8 cellular contexts compared by ENCODE assay signal in genomic region chr13:50129923-50130685, GRCh38.
DNase-seq lines count a peak whose midpoint lies in the region; ATAC-seq, FAIRE-seq and TF ChIP-seq lines count a peak whose summit lies in the region.

No MANE protein-coding gene starts in this region.

- FAIRE-seq in keratinocyte (lab: Jason Lieb, UNC): no peak

- no peaks in the 10 kb centered on the region for H3K36me3 ChIP-seq in PC-3 (ENCODE audit: low read depth, low read length)
- H3K36me3 ChIP-seq in brain microvascular endothelial cell (replicated peaks): no peaks in the 10 kb centered on the region
- H3K36me3 ChIP-seq in keratinocyte (ENCODE audit: control insufficient read depth in 2 of 2, extremely low read depth in 1 of 2, insufficient read depth in 2 of 2, low read length in 2 of 2): no peaks in the 10 kb centered on the region

- ATAC-seq in PC-3 (peak; percentile 50), GM21526 (IDR thresholded peaks at IDR 0.05; ENCODE audit: low FRiP score, unreplicated experiment) (no peak), HG03460 (IDR thresholded peaks at IDR 0.05; ENCODE audit: unreplicated experiment) (no peak)
- ATAC-seq in stimulated activated memory B cell treated with anti-CD40 and anti-IgM and Interleukin-4, amounts not matched to agents 10 μg/mL and 1 μg/mL and 100 μg/mL, for 72 hours: no peak

- peak overlapping the region; percentile 99 for H3K27ac Mint-ChIP-seq in stimulated activated memory B cell treated with anti-CD40 and anti-IgM and Interleukin-4, amounts not matched to agents 10 μg/mL and 1 μg/mL and 100 μg/mL, for 72 hours

- H3K9me1 ChIP-seq in keratinocyte (ENCODE audit: control insufficient read depth, extremely low read depth, insufficient read depth, low read length): no peaks in the 10 kb centered on the region

- H3K9me3 Mint-ChIP-seq in stimulated activated memory B cell treated with anti-CD40 and anti-IgM and Interleukin-4, amounts not matched to agents 10 μg/mL and 1 μg/mL and 100 μg/mL, for 72 hours: no peaks in the 10 kb centered on the region

- H3K27me3 ChIP-seq in PC-3 (ENCODE audit: low read length) (no peaks in the 10 kb centered on the region), brain microvascular endothelial cell (replicated peaks) (no peaks in the 10 kb centered on the region), keratinocyte (ENCODE audit: control insufficient read depth, extremely low read depth, insufficient read depth, low read length) (peaks cover 77% of the 10 kb centered on the region)

- H4K20me1 ChIP-seq in PC-3 (ENCODE audit: low read length) (no peaks in the 10 kb centered on the region), keratinocyte (ENCODE audit: control insufficient read depth, extremely low read depth, insufficient read depth, low read length) (no peaks in the 10 kb centered on the region)

- POLR2A ChIA-PET in PC-3 (lab: Charles Lee; ENCODE audit: unreplicated experiment): interaction anchor here (0.7 kb wide), 1 partner anchor 662 kb away, joined by 4 read pairs; no protein-coding TSS in a partner anchor

- peaks cover 58% of the 10 kb centered on the region for H3K4me1 Mint-ChIP-seq in stimulated activated memory B cell treated with anti-CD40 and anti-IgM and Interleukin-4, amounts not matched to agents 10 μg/mL and 1 μg/mL and 100 μg/mL, for 72 hours

- H3K27me3 Mint-ChIP-seq in stimulated activated memory B cell treated with anti-CD40 and anti-IgM and Interleukin-4, amounts not matched to agents 10 μg/mL and 1 μg/mL and 100 μg/mL, for 72 hours: peaks cover 25% of the 10 kb centered on the region

- H3K4me2 ChIP-seq in PC-3 (ENCODE audit: low read length) (peak overlapping the region; percentile 97), keratinocyte (ENCODE audit: control insufficient read depth, extremely low read depth, insufficient read depth, low read depth, low read length) (peak overlapping the region; percentile 89)

- CTCF ChIA-PET in PC-3 (lab: Charles Lee): no interaction called here

- no TSS peak for BruUV-seq in PC-3 (replicated peaks; lab: Mats Ljungman, UMichigan)

- dilution Hi-C loops in keratinocyte (cut with MboI; ENCODE audit: extremely low pct_ligation_motif_present, low sequenced_read_pairs): no loop called here

- peaks cover 13% of the 10 kb centered on the region; the same call in 1 of the 2 replicates for H3K4me1 ChIP-seq in PC-3 (ENCODE audit: insufficient read depth, low read length)
- H3K4me1 ChIP-seq in keratinocyte (ENCODE audit: control insufficient read depth, extremely low read depth, insufficient read depth, low read length): peaks cover 18% of the 10 kb centered on the region

- H3K4me3 ChIP-seq in PC-3 (ENCODE audit: low read length) (peak overlapping the region; percentile 74), brain microvascular endothelial cell (ENCODE audit: low read depth, low read length) (peak overlapping the region; percentile 57), keratinocyte (ENCODE audit: control insufficient read depth in 2 of 3, extremely low read depth in 1 of 3, insufficient read depth in 2 of 3, low read depth in 1 of 3, low read length in 3 of 3) (peak overlapping the region; percentile 26 to 66 (median 55))

- H3K9ac ChIP-seq in PC-3 (ENCODE audit: low read length): peak overlapping the region; percentile 37
- H3K9ac ChIP-seq in keratinocyte (ENCODE audit: control insufficient read depth, extremely low read depth, insufficient read depth, low read length): no peak overlapping the region

- no peaks in the 10 kb centered on the region for H3K9me2 ChIP-seq in PC-3 (replicated peaks; ENCODE audit: low read length)

- H3K27ac ChIP-seq in PC-3 (ENCODE audit: low read length) (no peak overlapping the region), brain microvascular endothelial cell (peak overlapping the region; percentile 61), keratinocyte (ENCODE audit: control insufficient read depth, insufficient read depth, low read length) (no peak overlapping the region)

- in situ Hi-C loops in brain microvascular endothelial cell (cut with HindIII; ENCODE audit: low pct_ligation_motif_present, low sequenced_read_pairs): no loop called here

- H2AFZ ChIP-seq in PC-3 (ENCODE audit: low read length) (peak overlapping the region; percentile 97), keratinocyte (ENCODE audit: control insufficient read depth, low read length) (peak overlapping the region; percentile 68)

- intact Hi-C loops in PC-3 (cut with micrococcal nuclease): no loop called here

- H3K9me3 ChIP-seq in PC-3 (ENCODE audit: low read length) (no peaks in the 10 kb centered on the region), keratinocyte (ENCODE audit: control insufficient read depth, low read depth, low read length) (peaks cover 3% of the 10 kb centered on the region)

- H3K4me3 Mint-ChIP-seq in stimulated activated memory B cell treated with anti-CD40 and anti-IgM and Interleukin-4, amounts not matched to agents 10 μg/mL and 1 μg/mL and 100 μg/mL, for 72 hours: peak overlapping the region; percentile 87

- DNase-seq in GM10266 (ENCODE audit: extremely low spot score) (peak; percentile 32), PC-3 (peak; percentile 13), brain microvascular endothelial cell (no peak), keratinocyte (ENCODE audit: low read depth, low spot score) (no peak), cerebellar nuclear complex (lab: John Stamatoyannopoulos, UW) (no peak)

- H3K79me2 ChIP-seq in PC-3 (ENCODE audit: low read length) (no peaks in the 10 kb centered on the region), keratinocyte (ENCODE audit: control insufficient read depth, insufficient read depth, low read length) (no peaks in the 10 kb centered on the region)

- peaks cover 5% of the 10 kb centered on the region for H3K36me3 Mint-ChIP-seq in stimulated activated memory B cell treated with anti-CD40 and anti-IgM and Interleukin-4, amounts not matched to agents 10 μg/mL and 1 μg/mL and 100 μg/mL, for 72 hours

- no peaks in the 10 kb centered on the region for H3F3A ChIP-seq in PC-3 (ENCODE audit: low read length, unreplicated experiment)

- no peak for TF ChIP-seq CTCF in GM10266 (IDR thresholded peaks at IDR 0.05; ENCODE audit: control insufficient read depth, insufficient read depth, low read depth, missing control alignments)
- TF ChIP-seq CTCF in PC-3 (conservative IDR thresholded peaks at IDR 0.05; ENCODE audit: low read depth, low read length): no peak
- no peak for TF ChIP-seq CTCF in brain microvascular endothelial cell (IDR thresholded peaks at IDR 0.05; ENCODE audit: low read depth, low read length, missing control alignments)
- TF ChIP-seq CTCF in keratinocyte (optimal IDR thresholded peaks at IDR 0.05 in 1 of 3, IDR thresholded peaks at IDR 0.05 in 1 of 3, conservative IDR thresholded peaks at IDR 0.05 in 1 of 3; ENCODE audit: extremely low read depth in 1 of 3, insufficient read depth in 2 of 3, low read length in 3 of 3): no peak

Comparison
In these comparisons a context has a peak if more than half of its experiments do, and no peak if none do; other contexts are left out.
1. DNase-seq: peak in GM10266 (single experiment) and PC-3 (single experiment); none in brain microvascular endothelial cell (single experiment), keratinocyte (single experiment) and cerebellar nuclear complex (0 of 2).
2. Peak in every context shown above with its lines, with median percentiles within 50 percentile points of each other: H3K4me3 ChIP-seq.